7 cellular contexts compared by ENCODE assay signal in genomic region chr15:27066446-27066845, GRCh38.
"Had no signal": no experiment of that assay in that cellular context is flagged by ENCODE, and none has a peak within 500 bp of the region (broad histone marks: within the 10 kb centered on the region; RNA-seq: fewer than 3 reads in every experiment).

No MANE protein-coding gene starts in this region.

- DNase-seq: IMR-90, KBM-7, KG1 had no signal

- H3K36me3 Mint-ChIP-seq: IgD-negative memory B cell had no signal

- H3K4me1 Mint-ChIP-seq: IgD-negative memory B cell had no signal

- H3K4me3 Mint-ChIP-seq: IgD-negative memory B cell had no signal

- H3K27ac ChIP-seq: HL-60 had no signal

- H3K27me3 Mint-ChIP-seq: IgD-negative memory B cell had no signal

- ATAC-seq: HepG2 had no signal

- H3K4me3 ChIP-seq: K562 had no signal

- H3K27ac Mint-ChIP-seq: IgD-negative memory B cell had no signal
